ENCODE assay signal across 27 cellular contexts in the genomic region with DNA sequence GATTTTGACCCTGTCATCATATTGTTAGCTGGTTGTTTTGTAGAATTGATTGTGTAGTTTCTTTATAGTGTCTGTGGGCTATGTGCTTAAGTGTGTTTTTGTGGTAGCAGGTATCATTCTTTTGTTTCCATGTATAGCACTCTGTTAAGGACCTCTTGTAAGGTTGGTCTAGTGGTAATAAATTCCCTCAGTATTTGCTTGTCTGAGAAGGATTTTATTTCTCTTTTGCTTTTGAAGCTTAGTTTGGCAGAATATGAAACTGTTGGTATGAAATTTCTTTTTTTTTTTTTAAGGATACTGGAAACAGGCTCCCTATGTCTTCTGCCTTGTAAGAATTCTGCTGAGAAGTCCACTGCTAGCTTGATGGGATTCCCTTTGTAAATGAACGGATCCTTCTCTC.
"Had no signal": no experiment of that assay in that cellular context is flagged by ENCODE, and none has a peak within 500 bp of the region (broad histone marks: within the 10 kb centered on the region; RNA-seq: fewer than 3 reads in every experiment).

No MANE protein-coding gene starts in this region.

- H3K27ac ChIP-seq: colonic mucosa, coronary artery, dorsolateral prefrontal cortex, epithelial cell of prostate, esophagus muscularis mucosa, esophagus squamous epithelium, foreskin keratinocyte, gastrocnemius medialis, gastroesophageal sphincter, heart left ventricle, heart right ventricle had no signal

- FAIRE-seq: colon, endothelial cell of umbilical vein, frontal cortex had no signal

- H3K27me3 ChIP-seq: colonic mucosa, esophagus muscularis mucosa, esophagus squamous epithelium, foreskin keratinocyte, gastrocnemius medialis, gastroesophageal sphincter, heart left ventricle, heart right ventricle had no signal

- ATAC-seq: effector memory CD8-positive, alpha-beta T cell; esophagus mucosa; foreskin keratinocyte; gastrocnemius medialis; gastroesophageal sphincter; heart left ventricle; heart right ventricle had no signal

- DNase-seq: colonic mucosa; cortex of kidney; dermis blood vessel endothelial cell; dorsolateral prefrontal cortex; effector CD4-positive, alpha-beta T cell; effector CD8-positive, alpha-beta T cell; effector memory CD4-positive, alpha-beta T cell; effector memory CD8-positive, alpha-beta T cell; endodermal cell; erythroblast; esophagus squamous epithelium; foreskin fibroblast; foreskin keratinocyte; foreskin melanocyte; gastrocnemius medialis; glutamatergic neuron; head of caudate nucleus; heart left ventricle; heart right ventricle had no signal

- H3K9me3 ChIP-seq: colonic mucosa had no signal

- H3K36me3 ChIP-seq: colonic mucosa, esophagus muscularis mucosa, esophagus squamous epithelium, gastrocnemius medialis, gastroesophageal sphincter, heart left ventricle, heart right ventricle had no signal

- H3K4me3 ChIP-seq: colonic mucosa, coronary artery, dorsolateral prefrontal cortex, esophagus muscularis mucosa, esophagus squamous epithelium, gastrocnemius medialis, gastroesophageal sphincter, heart left ventricle, heart right ventricle had no signal

- H3K4me1 ChIP-seq: colonic mucosa, esophagus muscularis mucosa, esophagus squamous epithelium, foreskin keratinocyte, gastrocnemius medialis, heart left ventricle, heart right ventricle had no signal
